In genomic region chr1:25018878-25019277, GRCh38 we compare ENCODE assay signal across 15 cellular contexts.
DNase-seq lines count a peak whose midpoint lies in the region; ATAC-seq and TF ChIP-seq lines count a peak whose summit lies in the region.
"Had no signal": no experiment of that assay in that cellular context is flagged by ENCODE, and none has a peak within 500 bp of the region (broad histone marks: within the 10 kb centered on the region; RNA-seq: fewer than 3 reads in every experiment).

No MANE protein-coding gene starts in this region.

- H4K8ac ChIP-seq in IMR-90 (ENCODE audit: low read depth in 2 of 2, low read length in 2 of 2) = no peak overlapping the region

- H3K27me3 ChIP-seq in IMR-90 (ENCODE audit: control insufficient read depth, insufficient read depth, low read length) = no peaks in the 10 kb centered on the region
- no peaks in the 10 kb centered on the region for H3K27me3 ChIP-seq in psoas muscle (ENCODE audit: insufficient read depth in 3 of 3, low read length in 2 of 3)
- H3K27me3 ChIP-seq: Peyer's patch had no signal

- H3K9me3 Mint-ChIP-seq in activated CD8-positive, alpha-beta memory T cell treated with anti-CD3 and anti-CD28 coated beads, Interleukin-2, amount 10 ng/mL, durations not matched to agents 7 days and 5 days (ENCODE audit: low read depth) = no peaks in the 10 kb centered on the region
- H3K9me3 Mint-ChIP-seq in activated T-helper 1 cell treated with anti-CD3 and anti-CD28 coated beads, Interleukin-12 subunit alpha, Interleukin-12 subunit beta, Interleukin-2, Interleukin-4 antibody, amounts not matched to agents 30 ng/mL and 10 ng/mL and 1 ng/mL, durations not matched to agents 14 hours and 24 hours and 36 hours = no peaks in the 10 kb centered on the region
- H3K9me3 Mint-ChIP-seq in natural killer cell treated with Interleukin-12 subunit alpha and Interleukin-12 subunit beta and Interleukin-15 and Interleukin-18, amount 100 ng/mL, for 72 hours = no peaks in the 10 kb centered on the region
- H3K9me3 Mint-ChIP-seq: activated T-cell treated with anti-CD3 and anti-CD28 coated beads, Interleukin-2, amount 50 U/mL, for 4 hours; CD8-positive, alpha-beta memory T cell had no signal

- H4K5ac ChIP-seq in IMR-90 (ENCODE audit: low read depth, low read length) = no peak overlapping the region

- H3K27me3 Mint-ChIP-seq in activated CD8-positive, alpha-beta memory T cell treated with anti-CD3 and anti-CD28 coated beads, Interleukin-2, amount 10 ng/mL, durations not matched to agents 7 days and 5 days = no peaks in the 10 kb centered on the region
- no peaks in the 10 kb centered on the region for H3K27me3 Mint-ChIP-seq in activated T-helper 1 cell treated with anti-CD3 and anti-CD28 coated beads, Interleukin-12 subunit alpha, Interleukin-12 subunit beta, Interleukin-2, Interleukin-4 antibody, amounts not matched to agents 30 ng/mL and 10 ng/mL and 1 ng/mL, durations not matched to agents 14 hours and 24 hours and 36 hours (ENCODE audit: insufficient read depth)
- H3K27me3 Mint-ChIP-seq in natural killer cell treated with Interleukin-12 subunit alpha and Interleukin-12 subunit beta and Interleukin-15 and Interleukin-18, amount 100 ng/mL, for 72 hours = no peaks in the 10 kb centered on the region
- H3K27me3 Mint-ChIP-seq: CD8-positive, alpha-beta memory T cell had no signal

- H3K9me1 ChIP-seq in IMR-90 (ENCODE audit: insufficient read depth, low read length) = peaks cover 26% of the 10 kb centered on the region

- POLR2A ChIA-PET in IMR-90 (lab: Charles Lee; ENCODE audit: unreplicated experiment) = no interaction called here

- intact Hi-C loops in IMR-90 (cut with micrococcal nuclease) (no loop called here), psoas muscle (cut with DNase I) (no loop called here)
- intact Hi-C loops in activated T-helper 1 cell treated with anti-CD3 and anti-CD28 coated beads, Interleukin-12 subunit alpha, Interleukin-12 subunit beta, Interleukin-2, Interleukin-4 antibody, amounts not matched to agents 30 ng/mL and 10 ng/mL and 1 ng/mL, durations not matched to agents 14 hours and 24 hours and 36 hours (cut with micrococcal nuclease) = no loop called here

- dilution Hi-C loops in IMR-90 (cut with HindIII; ENCODE audit: low sequenced_read_pairs, unreplicated experiment) = no loop called here

- H3K4me1 Mint-ChIP-seq in activated CD8-positive, alpha-beta memory T cell treated with anti-CD3 and anti-CD28 coated beads, Interleukin-2, amount 10 ng/mL, durations not matched to agents 7 days and 5 days = peaks cover 68% of the 10 kb centered on the region
- peaks cover 65% of the 10 kb centered on the region for H3K4me1 Mint-ChIP-seq in activated T-helper 1 cell treated with anti-CD3 and anti-CD28 coated beads, Interleukin-12 subunit alpha, Interleukin-12 subunit beta, Interleukin-2, Interleukin-4 antibody, amounts not matched to agents 30 ng/mL and 10 ng/mL and 1 ng/mL, durations not matched to agents 14 hours and 24 hours and 36 hours (ENCODE audit: low read depth)
- peaks cover 59 to 63% of the 10 kb centered on the region in 2 donors for H3K4me1 Mint-ChIP-seq in natural killer cell treated with Interleukin-12 subunit alpha and Interleukin-12 subunit beta and Interleukin-15 and Interleukin-18, amount 100 ng/mL, for 72 hours (ENCODE audit: low read depth in 2 of 2)

- peak overlapping the region; percentile 29 for H2AK9ac ChIP-seq in IMR-90 (replicated peaks; ENCODE audit: low read depth, low read length, poor library complexity)

- in situ Hi-C loops in IMR-90 (cut with MboI; ENCODE audit: low sequenced_read_pairs) = no loop called here

- no peak for DNase-seq in activated CD8-positive, alpha-beta memory T cell treated with anti-CD3 and anti-CD28 coated beads, Interleukin-2, amount 10 ng/mL, durations not matched to agents 7 days and 5 days
- no peak for DNase-seq in activated CD8-positive, alpha-beta memory T cell treated with anti-CD3 and anti-CD28 coated beads, Interleukin-2, amount 50 U/mL, for 4 hours
- DNase-seq in IMR-90 (no peak), psoas muscle (no peak)
- no peak for DNase-seq in activated T-helper 1 cell treated with anti-CD3 and anti-CD28 coated beads, Interleukin-12 subunit alpha, Interleukin-12 subunit beta, Interleukin-2, Interleukin-4 antibody, amounts not matched to agents 30 ng/mL and 10 ng/mL and 1 ng/mL, durations not matched to agents 14 hours and 24 hours and 36 hours (ENCODE audit: low spot score)
- no peak for DNase-seq in natural killer cell treated with Interleukin-12 subunit alpha and Interleukin-12 subunit beta and Interleukin-15 and Interleukin-18, amount 100 ng/mL, for 72 hours (ENCODE audit: low spot score)
- DNase-seq: activated T-cell treated with anti-CD3 and anti-CD28 coated beads, Interleukin-2, amount 50 U/mL, for 4 hours; CD8-positive, alpha-beta memory T cell; left ventricle myocardium inferior; NCI-H69 had no signal

- H3K4ac ChIP-seq in IMR-90 (ENCODE audit: low read depth, low read length) = peak overlapping the region; percentile 78; the same call in 1 of the 2 replicates

- no peak overlapping the region for H3K4me2 ChIP-seq in IMR-90 (ENCODE audit: low read depth, low read length)

- H3K4me1 ChIP-seq in IMR-90 (ENCODE audit: control insufficient read depth, insufficient read depth, low read length) (peaks cover 22% of the 10 kb centered on the region), psoas muscle (no peaks in the 10 kb centered on the region)

- peak overlapping the region; percentile 77; the same call in 1 of the 3 replicates for H2BK15ac ChIP-seq in IMR-90 (ENCODE audit: low read depth, low read length)

- no peak overlapping the region for H3K14ac ChIP-seq in IMR-90 (replicated peaks; ENCODE audit: low read depth, low read length)

- no peak overlapping the region for H3K18ac ChIP-seq in IMR-90 (ENCODE audit: low read depth, low read length)

- ATAC-seq in activated CD8-positive, alpha-beta memory T cell treated with anti-CD3 and anti-CD28 coated beads, Interleukin-2, amount 10 ng/mL, durations not matched to agents 7 days and 5 days = no peak
- no peak for ATAC-seq in IMR-90 (ENCODE audit: low read depth)
- no peak for ATAC-seq in natural killer cell treated with Interleukin-12 subunit alpha and Interleukin-12 subunit beta and Interleukin-15 and Interleukin-18, amount 100 ng/mL, for 72 hours
- ATAC-seq in GM18867 (IDR thresholded peaks at IDR 0.05; ENCODE audit: unreplicated experiment) = no peak
- ATAC-seq in HG02610 (IDR thresholded peaks at IDR 0.05; ENCODE audit: unreplicated experiment) = no peak
- no peak for ATAC-seq in psoas muscle
- ATAC-seq: activated T-cell treated with anti-CD3 and anti-CD28 coated beads, Interleukin-2, amount 50 U/mL, for 4 hours; gastroesophageal sphincter had no signal

- peaks cover 0 to 4% of the 10 kb centered on the region in 2 experiments; a peak in 1 of 4 replicates for H3K79me1 ChIP-seq in IMR-90 (ENCODE audit: low read depth in 1 of 2, low read length in 2 of 2)

- no peak overlapping the region for H2BK20ac ChIP-seq in IMR-90 (ENCODE audit: low read depth, low read length)

- H4K20me1 ChIP-seq in IMR-90 (ENCODE audit: insufficient read depth, low read length) = no peaks in the 10 kb centered on the region; the same call in 1 of the 2 replicates

- no peak overlapping the region for H2BK5ac ChIP-seq in IMR-90 (ENCODE audit: low read depth, low read length, poor library complexity, severe bottlenecking)

- H3K27ac ChIP-seq in IMR-90 (ENCODE audit: insufficient read depth, low read length) = no peak overlapping the region
- no peak overlapping the region for H3K27ac ChIP-seq in psoas muscle
- H3K27ac ChIP-seq: epithelial cell of prostate, gastroesophageal sphincter, left ventricle myocardium inferior had no signal

- no peaks in the 10 kb centered on the region for H3K36me3 Mint-ChIP-seq in activated CD8-positive, alpha-beta memory T cell treated with anti-CD3 and anti-CD28 coated beads, Interleukin-2, amount 10 ng/mL, durations not matched to agents 7 days and 5 days
- H3K36me3 Mint-ChIP-seq in activated T-helper 1 cell treated with anti-CD3 and anti-CD28 coated beads, Interleukin-12 subunit alpha, Interleukin-12 subunit beta, Interleukin-2, Interleukin-4 antibody, amounts not matched to agents 30 ng/mL and 10 ng/mL and 1 ng/mL, durations not matched to agents 14 hours and 24 hours and 36 hours (ENCODE audit: low read depth) = no peaks in the 10 kb centered on the region
- H3K36me3 Mint-ChIP-seq in natural killer cell treated with Interleukin-12 subunit alpha and Interleukin-12 subunit beta and Interleukin-15 and Interleukin-18, amount 100 ng/mL, for 72 hours = no peaks in the 10 kb centered on the region
- H3K36me3 Mint-ChIP-seq: CD8-positive, alpha-beta memory T cell had no signal

- peak overlapping the region; percentile 45; the same call in 1 of the 2 replicates for H4K91ac ChIP-seq in IMR-90 (ENCODE audit: insufficient read depth, low read depth, low read length)

- H3K9me3 ChIP-seq in IMR-90 (ENCODE audit: control insufficient read depth, insufficient read depth, low read length) (no peaks in the 10 kb centered on the region), psoas muscle (no peaks in the 10 kb centered on the region)
- H3K9me3 ChIP-seq: gastroesophageal sphincter, left ventricle myocardium inferior, Peyer's patch had no signal

- H3K9ac ChIP-seq in IMR-90 (ENCODE audit: low read depth, low read length) = no peak overlapping the region

- CTCF ChIA-PET in activated CD8-positive, alpha-beta memory T cell treated with anti-CD3 and anti-CD28 coated beads, Interleukin-2, amount 10 ng/mL, durations not matched to agents 7 days and 5 days (lab: Charles Lee) = no interaction called here
- CTCF ChIA-PET in IMR-90 (lab: Yijun Ruan, JAX) = no interaction called here

- H3K27ac Mint-ChIP-seq in activated CD8-positive, alpha-beta memory T cell treated with anti-CD3 and anti-CD28 coated beads, Interleukin-2, amount 10 ng/mL, durations not matched to agents 7 days and 5 days = peak overlapping the region; percentile 18
- H3K27ac Mint-ChIP-seq in activated T-helper 1 cell treated with anti-CD3 and anti-CD28 coated beads, Interleukin-12 subunit alpha, Interleukin-12 subunit beta, Interleukin-2, Interleukin-4 antibody, amounts not matched to agents 30 ng/mL and 10 ng/mL and 1 ng/mL, durations not matched to agents 14 hours and 24 hours and 36 hours = peak overlapping the region; percentile 54
- H3K27ac Mint-ChIP-seq in natural killer cell treated with Interleukin-12 subunit alpha and Interleukin-12 subunit beta and Interleukin-15 and Interleukin-18, amount 100 ng/mL, for 72 hours = peak overlapping the region; percentile 98 to 99

- no peak for TF ChIP-seq CTCF in IMR-90 (conservative IDR thresholded peaks at IDR 0.05; ENCODE audit: low read depth, low read length)
- TF ChIP-seq CTCF in psoas muscle (IDR thresholded peaks at IDR 0.05) = no peak

- H2AK5ac ChIP-seq in IMR-90 (ENCODE audit: low read depth, low read length) = peak overlapping the region; percentile 63; the same call in 1 of the 2 replicates

- H3K4me3 ChIP-seq in IMR-90 (ENCODE audit: insufficient read depth, low read depth, low read length) (no peak overlapping the region), psoas muscle (no peak overlapping the region)
- H3K4me3 ChIP-seq: gastroesophageal sphincter, left ventricle myocardium inferior had no signal

- H2BK120ac ChIP-seq in IMR-90 (ENCODE audit: low read depth, low read length) = 0 out of 2 replicates have a peak overlapping the region, but pooled peaks have one; percentile 86

- 93% methylated on average over 3 of the region's 6 CpGs; no CpG with 5 or more reads in 1 of the 2 experiments for WGBS in IMR-90 (ENCODE audit: extremely low coverage in 2 of 2, insufficient read length in 1 of 2), 2 experiments
- 86 to 94% (median 87%) methylated on average over 6 of the region's 6 CpGs for WGBS in psoas muscle, 3 donors

- no TSS peak for BruUV-seq in IMR-90 (replicated peaks; lab: Mats Ljungman, UMichigan)

- no peak for TF ChIP-seq RAD21 in IMR-90 (IDR thresholded peaks at IDR 0.05; ENCODE audit: low read length)

- TF ChIP-seq POLR2A in IMR-90 (IDR thresholded peaks at IDR 0.05; ENCODE audit: low read depth, low read length) = no peak

- H3K36me3 ChIP-seq in IMR-90 (ENCODE audit: control insufficient read depth, insufficient read depth, low read length) (no peaks in the 10 kb centered on the region), psoas muscle (ENCODE audit: insufficient read depth in 1 of 2, low read depth in 1 of 2) (no peaks in the 10 kb centered on the region)
- H3K36me3 ChIP-seq: gastroesophageal sphincter, left ventricle myocardium inferior, Peyer's patch had no signal

- H3K56ac ChIP-seq in IMR-90 (ENCODE audit: extremely low read depth, insufficient read depth, low read length) = no peak overlapping the region

- no peak overlapping the region for H2AFZ ChIP-seq in IMR-90 (replicated peaks; ENCODE audit: low read length, poor library complexity)

- H3K23ac ChIP-seq in IMR-90 (ENCODE audit: low read depth, low read length) = no peak overlapping the region

- H3K4me3 Mint-ChIP-seq in activated CD8-positive, alpha-beta memory T cell treated with anti-CD3 and anti-CD28 coated beads, Interleukin-2, amount 10 ng/mL, durations not matched to agents 7 days and 5 days = no peak overlapping the region
- H3K4me3 Mint-ChIP-seq in activated T-helper 1 cell treated with anti-CD3 and anti-CD28 coated beads, Interleukin-12 subunit alpha, Interleukin-12 subunit beta, Interleukin-2, Interleukin-4 antibody, amounts not matched to agents 30 ng/mL and 10 ng/mL and 1 ng/mL, durations not matched to agents 14 hours and 24 hours and 36 hours = no peak overlapping the region
- H3K4me3 Mint-ChIP-seq in natural killer cell treated with Interleukin-12 subunit alpha and Interleukin-12 subunit beta and Interleukin-15 and Interleukin-18, amount 100 ng/mL, for 72 hours = peak overlapping the region; percentile 34
- H3K4me3 Mint-ChIP-seq: activated T-cell treated with anti-CD3 and anti-CD28 coated beads, Interleukin-2, amount 50 U/mL, for 4 hours had no signal

Comparison
In these comparisons a context has a peak if more than half of its experiments do, and no peak if none do; other contexts are left out.
1. H3K27ac Mint-ChIP-seq: peak in every context shown above with its lines; median percentile 98 in natural killer cell treated with Interleukin-12 subunit alpha and Interleukin-12 subunit beta and Interleukin-15 and Interleukin-18, amount 100 ng/mL, for 72 hours; 54 in activated T-helper 1 cell treated with anti-CD3 and anti-CD28 coated beads, Interleukin-12 subunit alpha, Interleukin-12 subunit beta, Interleukin-2, Interleukin-4 antibody, amounts not matched to agents 30 ng/mL and 10 ng/mL and 1 ng/mL, durations not matched to agents 14 hours and 24 hours and 36 hours; 18 in activated CD8-positive, alpha-beta memory T cell treated with anti-CD3 and anti-CD28 coated beads, Interleukin-2, amount 10 ng/mL, durations not matched to agents 7 days and 5 days.